In genomic region chr20:22005535-22005934, GRCh38 we compare ENCODE assay signal across 9 cellular contexts.
"Had no signal": no experiment of that assay in that cellular context is flagged by ENCODE, and none has a peak within 500 bp of the region (broad histone marks: within the 10 kb centered on the region; RNA-seq: fewer than 3 reads in every experiment).

No MANE protein-coding gene starts in this region.

- H3K4me1 ChIP-seq: HAP-1 had no signal

- H3K27ac Mint-ChIP-seq: HFFc6, IgD-negative memory B cell had no signal

- FAIRE-seq: HepG2 had no signal

- H3K4me3 Mint-ChIP-seq: HFFc6, IgD-negative memory B cell had no signal

- DNase-seq: GOT3, H7, HFFc6 had no signal

- H3K27ac ChIP-seq: GM23248, HL-60 had no signal

- H3K27me3 Mint-ChIP-seq: IgD-negative memory B cell had no signal

- ATAC-seq: HCT116, HepG2 had no signal

- H3K9me3 ChIP-seq: HAP-1 had no signal

- H3K4me1 Mint-ChIP-seq: IgD-negative memory B cell had no signal

- H3K36me3 ChIP-seq: HAP-1 had no signal

- H3K4me3 ChIP-seq: GM23248, HAP-1 had no signal

- H3K36me3 Mint-ChIP-seq: IgD-negative memory B cell had no signal
